ENCODE assay signal across 1 cellular context in genomic region chr16:55102077-55102476, GRCh38.
TF ChIP-seq lines count a peak whose summit lies in the region.

No MANE protein-coding gene starts in this region.

TF ChIP-seq in WTC11, 78 proteins besides CTCF, POLR2A, EP300 and RAD21 (continued from another document):
- no peak for TF ChIP-seq PREB (CRISPR knock-in tag; IDR thresholded peaks at IDR 0.05; ENCODE audit: borderline replicate concordance)
- TF ChIP-seq MXD4 (CRISPR knock-in tag; IDR thresholded peaks at IDR 0.05; ENCODE audit: borderline replicate concordance): no peak
